Comparison of ENCODE assay signal across 12 cellular contexts in the genomic region with DNA sequence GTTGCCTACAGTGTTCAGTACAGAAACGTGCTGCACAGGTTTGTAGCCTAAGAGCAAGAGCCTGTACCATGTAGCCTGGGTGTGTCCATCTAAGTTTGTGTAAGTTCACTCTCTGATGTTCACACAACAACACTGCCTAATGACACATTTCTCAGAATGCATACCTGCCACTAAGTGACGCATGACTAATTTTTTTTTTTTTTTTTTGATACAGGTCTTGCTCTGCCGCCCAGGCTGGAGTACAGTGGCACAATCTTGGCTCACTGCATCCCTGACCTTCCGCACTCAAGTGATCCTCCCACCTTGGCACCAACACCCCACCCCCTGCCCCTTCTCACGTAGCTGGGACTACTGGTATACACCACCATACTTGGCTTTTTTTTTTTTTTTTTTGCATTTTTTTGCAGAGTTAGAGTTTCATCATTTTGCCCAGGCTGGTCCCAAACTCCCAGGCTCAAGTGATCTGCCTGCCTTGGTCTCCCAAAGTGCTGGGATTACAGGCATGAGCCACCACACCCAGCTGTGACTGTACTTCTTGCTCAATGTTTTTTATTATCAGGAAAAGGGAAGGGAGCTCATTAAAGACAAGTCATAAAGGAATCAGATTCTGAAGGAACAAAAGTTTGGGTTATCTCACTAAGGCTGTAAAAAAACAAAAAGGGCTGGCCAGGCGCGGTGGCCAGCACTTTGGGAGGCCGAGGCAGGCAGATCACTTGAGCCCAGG. TPM values are rescaled to one million over a fixed set of nuclear protein-coding genes. Genes with fewer than 3 reads are reported as not detected.
DNase-seq lines count a peak whose midpoint lies in the region; ATAC-seq, FAIRE-seq and TF ChIP-seq lines count a peak whose summit lies in the region.
"Had no signal": no experiment of that assay in that cellular context is flagged by ENCODE, and none has a peak within 500 bp of the region (broad histone marks: within the 10 kb centered on the region; RNA-seq: fewer than 3 reads in every experiment).

No MANE protein-coding gene starts in this region.

- CTCF ChIA-PET in HCT116 (lab: Charles Lee) = no interaction called here

- H3K27ac ChIP-seq in HCT116 (ENCODE audit: low read depth, low read length) (peak overlapping the region; percentile 56), kidney (ENCODE audit: low read depth in 2 of 2, low read length in 2 of 2) (peak overlapping the region; percentile 26 to 61)
- H3K27ac ChIP-seq: cardiac muscle cell had no signal

- H3K9ac ChIP-seq in HCT116 (ENCODE audit: low read length) (peak overlapping the region; percentile 26), kidney (ENCODE audit: low read length in 2 of 2) (no peak overlapping the region)

- H3K9me2 ChIP-seq in HCT116 (ENCODE audit: insufficient read depth) = no peaks in the 10 kb centered on the region

- H3K36me3 Mint-ChIP-seq in activated naive CD8-positive, alpha-beta T cell treated with anti-CD3 and anti-CD28 coated beads for 36 hours = no peaks in the 10 kb centered on the region

- BruUV-seq in HCT116 (replicated peaks; lab: Mats Ljungman, UMichigan) = no TSS peak

- peak overlapping the region; percentile 77 for H2AFZ ChIP-seq in HCT116 (ENCODE audit: low read depth, low read length, poor library complexity, severe bottlenecking)

- POLR2A ChIA-PET in HCT116 (lab: Charles Lee) = no interaction called here

- H3K27ac Mint-ChIP-seq in activated naive CD8-positive, alpha-beta T cell treated with anti-CD3 and anti-CD28 coated beads for 36 hours = no peak overlapping the region

- no peaks in the 10 kb centered on the region for H3K9me3 Mint-ChIP-seq in activated naive CD8-positive, alpha-beta T cell treated with anti-CD3 and anti-CD28 coated beads for 36 hours

- no peak for TF ChIP-seq POLR2A in HCT116 (IDR thresholded peaks at IDR 0.05; ENCODE audit: borderline replicate concordance, extremely low read depth, insufficient read depth, insufficient read length)

- H3K27me3 ChIP-seq in HCT116 (ENCODE audit: insufficient read depth, low read length) = no peaks in the 10 kb centered on the region
- H3K27me3 ChIP-seq: cardiac muscle cell had no signal

- intact Hi-C loops in HCT116 (cut with micrococcal nuclease) (no loop called here), kidney (cut with DNase I) (no loop called here)

- ATAC-seq in HCT116 = peak; percentile 77

- no peaks in the 10 kb centered on the region for H4K20me1 ChIP-seq in HCT116 (ENCODE audit: insufficient read depth)

- TF ChIP-seq RAD21 in HCT116 (IDR thresholded peaks at IDR 0.05; ENCODE audit: low read depth) = no peak

- H3K36me3 ChIP-seq in HCT116 (ENCODE audit: control insufficient read depth in 1 of 2, insufficient read depth in 2 of 2, low read length in 2 of 2) (no peaks in the 10 kb centered on the region), kidney (ENCODE audit: control insufficient read depth in 1 of 2, insufficient read depth in 2 of 2, low read length in 2 of 2) (no peaks in the 10 kb centered on the region)
- H3K36me3 ChIP-seq: cardiac muscle cell had no signal

- peak; percentile 13 for FAIRE-seq in kidney (lab: Jason Lieb, UNC)
- FAIRE-seq: urothelium cell line had no signal

- peaks cover 9% of the 10 kb centered on the region for H3K27me3 Mint-ChIP-seq in activated naive CD8-positive, alpha-beta T cell treated with anti-CD3 and anti-CD28 coated beads for 36 hours

- RAD21 ChIA-PET in HCT116 (lab: Charles Lee; ENCODE audit: low non-redundant PET in 1 of 2, low total read pairs in 2 of 2, uncharacterized antibody in 2 of 2, unreplicated experiment in 2 of 2) = interaction anchor here (0.6 to 0.7 kb wide), 2 partner anchors 38 to 189 kb away, joined by 3 to 8 read pairs; no protein-coding TSS in a partner anchor

- peak; percentile 73 for DNase-seq in HCT116 (ENCODE audit: low read depth, low spot score)
- peak; percentile 67 to 72 for DNase-seq in cardiac fibroblast (ENCODE audit: low read depth in 2 of 2)
- peak; percentile 88 for DNase-seq in kidney
- peak; percentile 81 for DNase-seq in stromal cell of bone marrow (ENCODE audit: low read depth)
- no peak for DNase-seq in foreskin melanocyte
- DNase-seq in KG1 (lab: John Stamatoyannopoulos, UW) = no peak
- DNase-seq in activated naive CD8-positive, alpha-beta T cell treated with anti-CD3 and anti-CD28 coated beads for 36 hours = no peak
- DNase-seq in Kasumi-1 (lab: John Stamatoyannopoulos, UW) = no peak
- DNase-seq: RPMI8226 had no signal

- peak overlapping the region; percentile 76 for H3K4me2 ChIP-seq in HCT116 (ENCODE audit: low read length)

- no peak for TF ChIP-seq CTCF in HCT116 (IDR thresholded peaks at IDR 0.05 in 2 of 3, conservative IDR thresholded peaks at IDR 0.05 in 1 of 3; ENCODE audit: borderline replicate concordance in 1 of 3, insufficient read depth in 1 of 3, low read depth in 2 of 3, low read length in 2 of 3)
- no peak for TF ChIP-seq CTCF in cardiac fibroblast (IDR thresholded peaks at IDR 0.05; ENCODE audit: low read depth, low read length)
- no peak for TF ChIP-seq CTCF in kidney (IDR thresholded peaks at IDR 0.05; ENCODE audit: borderline replicate concordance, extremely low read depth, insufficient read depth)

- H3K9me3 ChIP-seq in HCT116 (ENCODE audit: control insufficient read depth in 1 of 2, insufficient read depth in 1 of 2, low read depth in 1 of 2, low read length in 2 of 2) (no peaks in the 10 kb centered on the region), kidney (ENCODE audit: control insufficient read depth in 1 of 2, low read length in 2 of 2) (no peaks in the 10 kb centered on the region)

- no peaks in the 10 kb centered on the region for H3K79me2 ChIP-seq in HCT116 (ENCODE audit: insufficient read depth, low read length)

- H3K4me1 ChIP-seq in HCT116 (ENCODE audit: control insufficient read depth in 1 of 2, insufficient read depth in 2 of 2, low read length in 2 of 2) (peaks cover 38 to 62% of the 10 kb centered on the region in 2 experiments), kidney (ENCODE audit: control insufficient read depth in 1 of 2, insufficient read depth in 1 of 2, low read depth in 1 of 2, low read length in 2 of 2) (peaks cover 13 to 19% of the 10 kb centered on the region in 2 donors)

- H3K4me3 Mint-ChIP-seq in activated naive CD8-positive, alpha-beta T cell treated with anti-CD3 and anti-CD28 coated beads for 36 hours = no peak overlapping the region

- H3K4me3 ChIP-seq in HCT116 (replicated peaks in 1 of 2; ENCODE audit: low read depth in 1 of 2, low read length in 2 of 2) = peak overlapping the region; percentile 4 to 21; a peak in 2 of 4 replicates
- no peak overlapping the region for H3K4me3 ChIP-seq in cardiac fibroblast (replicated peaks in 1 of 2; ENCODE audit: low read depth in 2 of 2, low read length in 2 of 2)
- no peak overlapping the region for H3K4me3 ChIP-seq in kidney (ENCODE audit: low read length in 2 of 2)
- H3K4me3 ChIP-seq: cardiac muscle cell had no signal

- H3K4me1 Mint-ChIP-seq in activated naive CD8-positive, alpha-beta T cell treated with anti-CD3 and anti-CD28 coated beads for 36 hours = no peaks in the 10 kb centered on the region

TF ChIP-seq in HCT116, 20 proteins besides CTCF, POLR2A, EP300 and RAD21 (continues in another document):
- TF ChIP-seq, protein P1, sequence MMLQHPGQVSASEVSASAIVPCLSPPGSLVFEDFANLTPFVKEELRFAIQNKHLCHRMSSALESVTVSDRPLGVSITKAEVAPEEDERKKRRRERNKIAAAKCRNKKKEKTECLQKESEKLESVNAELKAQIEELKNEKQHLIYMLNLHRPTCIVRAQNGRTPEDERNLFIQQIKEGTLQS (IDR thresholded peaks at IDR 0.05) = no peak
- TF ChIP-seq, protein P2, sequence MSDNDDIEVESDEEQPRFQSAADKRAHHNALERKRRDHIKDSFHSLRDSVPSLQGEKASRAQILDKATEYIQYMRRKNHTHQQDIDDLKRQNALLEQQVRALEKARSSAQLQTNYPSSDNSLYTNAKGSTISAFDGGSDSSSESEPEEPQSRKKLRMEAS (IDR thresholded peaks at IDR 0.05) = no peak
- TF ChIP-seq EZH2 (IDR thresholded peaks at IDR 0.05) = no peak
- no peak for TF ChIP-seq EZH2phosphoT487 (IDR thresholded peaks at IDR 0.05; ENCODE audit: borderline replicate concordance)
- no peak for TF ChIP-seq SIN3A (IDR thresholded peaks at IDR 0.05; ENCODE audit: low read depth)
- no peak for TF ChIP-seq ZFX (IDR thresholded peaks at IDR 0.05)
- no peak for TF ChIP-seq SP1 (IDR thresholded peaks at IDR 0.05; ENCODE audit: low read depth)
- no peak for TF ChIP-seq SRF (IDR thresholded peaks at IDR 0.05; ENCODE audit: low read depth)
- no peak for TF ChIP-seq CEBPB (IDR thresholded peaks at IDR 0.05; ENCODE audit: low read depth)
- no peak for TF ChIP-seq EGR1 (IDR thresholded peaks at IDR 0.05; ENCODE audit: low read depth)
- no peak for TF ChIP-seq YY1 (IDR thresholded peaks at IDR 0.05; ENCODE audit: extremely low read depth, insufficient replicate concordance, low read depth, low read length)

RNA-seq across cellular contexts. Expression of a gene that starts 10.0 kb away (rescaled TPM):
- total RNA-seq in HCT116 (2021; ENCODE audit: unreplicated experiment) (85.6 TPM), kidney (127 TPM)
- polyA plus RNA-seq in HCT116 (2012) = 81.0 and 89.0 TPM in 2 replicates
- polyA plus RNA-seq in kidney (ENCODE audit: insufficient read depth, low read depth, low replicate concordance) = 22.5 TPM
- total RNA-seq in activated naive CD8-positive, alpha-beta T cell treated with anti-CD3 and anti-CD28 coated beads for 36 hours = 1 to 10 TPM; 2.0 to 2.5 TPM

RNA-seq across cellular contexts. Expression of a gene that starts 16.6 kb away (rescaled TPM):
- total RNA-seq in HCT116 (2021; ENCODE audit: unreplicated experiment) (not detected), kidney (not detected)
- not detected in 2 replicates for polyA plus RNA-seq in HCT116 (2012)
- polyA plus RNA-seq in kidney (ENCODE audit: insufficient read depth, low read depth, low replicate concordance) = 0.82 TPM
- total RNA-seq in activated naive CD8-positive, alpha-beta T cell treated with anti-CD3 and anti-CD28 coated beads for 36 hours = not detected
- total RNA-seq: activated CD8-positive, alpha-beta memory T cell treated with anti-CD3 and anti-CD28 coated beads for 36 hours; cardiac muscle cell had no signal
- polyA plus RNA-seq: cardiac muscle cell had no signal

RNA-seq across cellular contexts. Expression of a gene that starts 27.1 kb away (rescaled TPM):
- total RNA-seq in HCT116 (2021; ENCODE audit: unreplicated experiment) = not detected
- polyA plus RNA-seq in HCT116 (2012) = 0.15 and 0.34 TPM in 2 replicates
- 11.6 TPM for total RNA-seq in kidney
- 15.6 TPM for polyA plus RNA-seq in kidney (ENCODE audit: insufficient read depth, low read depth, low replicate concordance)
- not detected for total RNA-seq in activated naive CD8-positive, alpha-beta T cell treated with anti-CD3 and anti-CD28 coated beads for 36 hours
- total RNA-seq: activated CD8-positive, alpha-beta memory T cell treated with anti-CD3 and anti-CD28 coated beads for 36 hours had no signal

RNA-seq across cellular contexts. Expression of a gene that starts 55.9 kb away (rescaled TPM):
- total RNA-seq in HCT116 (2021; ENCODE audit: unreplicated experiment) (74.8 TPM), kidney (301 TPM)
- 49.6 and 52.9 TPM in 2 replicates for polyA plus RNA-seq in HCT116 (2012)
- 42.9 TPM for polyA plus RNA-seq in kidney (ENCODE audit: insufficient read depth, low read depth, low replicate concordance)
- total RNA-seq in activated naive CD8-positive, alpha-beta T cell treated with anti-CD3 and anti-CD28 coated beads for 36 hours = under 1 TPM; 0.10 to 0.85 TPM

Comparison
In these comparisons a context has a peak if more than half of its experiments do, and no peak if none do; other contexts are left out.
1. DNase-seq: peak in HCT116 (single experiment), cardiac fibroblast (2 of 2), kidney (single experiment) and stromal cell of bone marrow (single experiment); none in foreskin melanocyte (single experiment), KG1 (single experiment), activated naive CD8-positive, alpha-beta T cell treated with anti-CD3 and anti-CD28 coated beads for 36 hours (single experiment) and Kasumi-1 (0 of 2).
2. H3K4me3 ChIP-seq: peak in HCT116 (2 of 2); none in cardiac fibroblast (0 of 2) and kidney (0 of 2).
3. RNA of a gene that starts 10.0 kb away (total RNA-seq): 127 TPM in kidney (single experiment) and 85.6 TPM in HCT116 (single experiment); 2.0 to 2.5 TPM in activated naive CD8-positive, alpha-beta T cell treated with anti-CD3 and anti-CD28 coated beads for 36 hours; every median in the first group is over 10 times any median in the second.
4. RNA of a gene that starts 27.1 kb away (total RNA-seq): 11.6 TPM in kidney (single experiment); not detected in HCT116 (single experiment) and not detected in activated naive CD8-positive, alpha-beta T cell treated with anti-CD3 and anti-CD28 coated beads for 36 hours; every median in the first group is over 10 times any median in the second.